1 cellular context compared by ENCODE assay signal in genomic region chr1:22792396-22793171, GRCh38.
TF ChIP-seq lines count a peak whose summit lies in the region.

No MANE protein-coding gene starts in this region.

TF ChIP-seq in WTC11, 78 proteins besides CTCF, POLR2A, EP300 and RAD21 (continued from another document):
- TF ChIP-seq IRF1 (CRISPR knock-in tag; IDR thresholded peaks at IDR 0.05): no peak
- TF ChIP-seq CREM (CRISPR knock-in tag; IDR thresholded peaks at IDR 0.05): no peak
- no peak for TF ChIP-seq HMGA2 (CRISPR knock-in tag; IDR thresholded peaks at IDR 0.05)
- TF ChIP-seq ZNF423 (CRISPR knock-in tag; IDR thresholded peaks at IDR 0.05): no peak
- TF ChIP-seq USF2 (CRISPR knock-in tag; IDR thresholded peaks at IDR 0.05): no peak
- TF ChIP-seq ZNF317 (CRISPR knock-in tag; IDR thresholded peaks at IDR 0.05; ENCODE audit: borderline replicate concordance, low read depth): no peak
- TF ChIP-seq ZNF263 (CRISPR knock-in tag; IDR thresholded peaks at IDR 0.05; ENCODE audit: low read depth): no peak
- no peak for TF ChIP-seq ATF1 (CRISPR knock-in tag; IDR thresholded peaks at IDR 0.05)
- TF ChIP-seq STAT6 (CRISPR knock-in tag; conservative IDR thresholded peaks at IDR 0.05; ENCODE audit: low read depth): no peak
- no peak for TF ChIP-seq ZNF416 (CRISPR knock-in tag; IDR thresholded peaks at IDR 0.05)
- no peak for TF ChIP-seq NFATC4 (CRISPR knock-in tag; IDR thresholded peaks at IDR 0.05)
- 0 out of 2 replicates have a peak, but pooled peaks have one; percentile 30 for TF ChIP-seq FOXP1 (CRISPR knock-in tag; IDR thresholded peaks at IDR 0.05; ENCODE audit: borderline replicate concordance)
- no peak for TF ChIP-seq ZNF138 (CRISPR knock-in tag; conservative IDR thresholded peaks at IDR 0.05)
- no peak for TF ChIP-seq ERG (CRISPR knock-in tag; IDR thresholded peaks at IDR 0.05)
